20 cellular contexts compared by ENCODE assay signal in genomic region chr21:34921151-34921550, GRCh38.
"Had no signal": no experiment of that assay in that cellular context is flagged by ENCODE, and none has a peak within 500 bp of the region (broad histone marks: within the 10 kb centered on the region; RNA-seq: fewer than 3 reads in every experiment).

No MANE protein-coding gene starts in this region.

- H3K36me3 ChIP-seq: left ventricle myocardium inferior, lower lobe of right lung, right atrium auricular region, sigmoid colon had no signal

- H3K27ac ChIP-seq: foreskin keratinocyte, hepatocyte, left ventricle myocardium inferior, lower lobe of right lung, right atrium auricular region, sigmoid colon, skin epidermis had no signal

- H3K27me3 Mint-ChIP-seq: memory B cell had no signal

- H3K4me2 ChIP-seq: hepatocyte had no signal

- H3K79me2 ChIP-seq: hepatocyte had no signal

- H3K36me3 Mint-ChIP-seq: mesothelial cell of epicardium, natural killer cell had no signal

- H3K4me3 ChIP-seq: hepatocyte, left ventricle myocardium inferior, lower lobe of right lung, right atrium auricular region, sigmoid colon, skin epidermis had no signal

- H3K9me3 ChIP-seq: left ventricle myocardium inferior, lower lobe of right lung, right atrium auricular region, sigmoid colon had no signal

- FAIRE-seq: endothelial cell of umbilical vein, kidney had no signal

- DNase-seq: effector CD4-positive, alpha-beta T cell; endodermal cell; erythroblast; foreskin keratinocyte; head of caudate nucleus; kidney; left cardiac atrium; left ventricle myocardium inferior; lower lobe of right lung; natural killer cell; sigmoid colon; stimulated activated naive CD4-positive, alpha-beta T cell treated with Interleukin-2 at 50 U/mL for 16 hours; trophoblast cell had no signal

- ATAC-seq: foreskin keratinocyte, left cardiac atrium, lower lobe of right lung, natural killer cell had no signal

- H3K9me3 Mint-ChIP-seq: endodermal cell, memory B cell, mesothelial cell of epicardium, natural killer cell, neural crest cell had no signal

- H3K4me1 ChIP-seq: foreskin keratinocyte, left ventricle myocardium inferior, right atrium auricular region, sigmoid colon had no signal

- H3K27ac Mint-ChIP-seq: endodermal cell, memory B cell, mesothelial cell of epicardium had no signal

- H2AFZ ChIP-seq: hepatocyte had no signal

- H3K27me3 ChIP-seq: foreskin keratinocyte, hepatocyte, right atrium auricular region, sigmoid colon had no signal

- H3K4me3 Mint-ChIP-seq: endodermal cell, memory B cell, mesothelial cell of epicardium, natural killer cell, neural crest cell had no signal
